In the genomic region with DNA sequence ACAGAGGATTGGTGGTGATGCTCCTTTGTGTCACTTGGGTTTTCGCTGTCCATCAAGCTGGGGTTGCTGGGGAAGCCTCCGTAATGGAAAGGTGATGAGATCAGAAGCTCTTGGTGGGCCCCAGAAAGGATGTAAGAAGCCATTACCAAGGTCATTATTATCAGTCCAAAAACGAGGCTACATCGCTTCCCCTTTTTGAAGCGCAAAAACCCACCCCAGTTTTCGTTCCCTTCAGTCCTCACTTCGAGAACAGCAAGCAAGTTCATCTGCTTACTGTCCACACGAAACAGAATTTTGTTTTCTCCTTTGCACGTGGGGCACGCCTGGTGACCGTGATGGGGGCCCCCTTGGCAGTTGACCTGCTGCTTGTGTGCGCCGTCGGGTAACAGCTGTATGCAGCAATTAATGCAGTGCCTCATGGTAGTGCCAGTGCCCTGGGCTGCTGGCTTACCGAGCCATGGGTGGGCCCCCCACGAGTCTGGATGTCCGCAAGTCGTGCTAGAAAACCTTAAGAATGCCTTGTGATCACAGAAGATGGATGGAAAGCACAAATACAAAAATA, we compare ENCODE assay signal across 29 cellular contexts. TPM values are rescaled to one million over a fixed set of nuclear protein-coding genes. Genes with fewer than 3 reads are reported as not detected.
DNase-seq lines count a peak whose midpoint lies in the region; ATAC-seq and TF ChIP-seq lines count a peak whose summit lies in the region.
"Had no signal": no experiment of that assay in that cellular context is flagged by ENCODE, and none has a peak within 500 bp of the region (broad histone marks: within the 10 kb centered on the region; RNA-seq: fewer than 3 reads in every experiment).

No MANE protein-coding gene starts in this region.

- H3K27me3 Mint-ChIP-seq in IgD-negative memory B cell (no peaks in the 10 kb centered on the region), brain (peaks cover 4% of the 10 kb centered on the region)
- H3K27me3 Mint-ChIP-seq: activated T-helper 17 cell treated with anti-CD3 and anti-CD28 coated beads, Interleukin-2, amount 50 U/mL, for 72 hours had no signal

- ATAC-seq in HG03025 (IDR thresholded peaks at IDR 0.05; ENCODE audit: low FRiP score, unreplicated experiment): no peak
- ATAC-seq: A549; activated CD4-positive, CD25-positive, alpha-beta regulatory T cell treated with anti-CD3 and anti-CD28 coated beads, Interleukin-2, amount 50 U/mL, for 24 hours; activated T-helper 17 cell treated with anti-CD3 and anti-CD28 coated beads, Interleukin-2, amount 50 U/mL, for 72 hours; GM23338 had no signal

- H3K9me3 ChIP-seq in BLaER1 (peaks cover 15% of the 10 kb centered on the region; the same call in 1 of the 2 replicates), muscle layer of colon (ENCODE audit: low read length) (no peaks in the 10 kb centered on the region)
- H3K9me3 ChIP-seq: A549, BE2C, esophagus squamous epithelium, psoas muscle, upper lobe of left lung had no signal

- H3K9ac ChIP-seq in BLaER1 (no peak overlapping the region), muscle layer of colon (ENCODE audit: low read length) (no peak overlapping the region)

- H3K27ac Mint-ChIP-seq in IgD-negative memory B cell (peak overlapping the region; percentile 4 to 19 (median 5)), brain (peak overlapping the region in 3 of 5 experiments; percentile 56 to 92 (median 62))
- H3K27ac Mint-ChIP-seq: activated CD4-positive, alpha-beta memory T cell treated with anti-CD3 and anti-CD28 coated beads, Interleukin-2, amount 10 ng/mL, durations not matched to agents 7 days and 5 days; activated naive CD4-positive, alpha-beta T cell treated with anti-CD3 and anti-CD28 coated beads, Interleukin-2, amount 50 U/mL, for 24 hours; activated T-helper 17 cell treated with anti-CD3 and anti-CD28 coated beads, Interleukin-2, amount 50 U/mL, for 72 hours; GM23338 had no signal

- no peaks in the 10 kb centered on the region for H3K27me3 ChIP-seq in BLaER1
- H3K27me3 ChIP-seq in muscle layer of colon (ENCODE audit: control insufficient read depth in 1 of 2, insufficient read depth in 2 of 2, low read length in 2 of 2): no peaks in the 10 kb centered on the region
- H3K27me3 ChIP-seq: BE2C, cardiac muscle cell, esophagus squamous epithelium, hepatocyte, upper lobe of left lung had no signal

- H3K9me3 Mint-ChIP-seq in IgD-negative memory B cell (no peaks in the 10 kb centered on the region), brain (peaks cover 7 to 21% (median 18%) of the 10 kb centered on the region in 5 experiments)
- H3K9me3 Mint-ChIP-seq: activated CD4-positive, alpha-beta memory T cell treated with anti-CD3 and anti-CD28 coated beads, Interleukin-2, amount 10 ng/mL, durations not matched to agents 7 days and 5 days; activated T-helper 17 cell treated with anti-CD3 and anti-CD28 coated beads, Interleukin-2, amount 50 U/mL, for 72 hours had no signal

- H3K4me1 Mint-ChIP-seq in IgD-negative memory B cell: peaks cover 32 to 48% (median 37%) of the 10 kb centered on the region in 3 donors
- H3K4me1 Mint-ChIP-seq in brain: peaks cover 57% of the 10 kb centered on the region
- H3K4me1 Mint-ChIP-seq: activated naive CD4-positive, alpha-beta T cell treated with anti-CD3 and anti-CD28 coated beads, Interleukin-2, amount 50 U/mL, for 24 hours had no signal

- H3K4me3 Mint-ChIP-seq in IgD-negative memory B cell (peak overlapping the region in 2 of 4 donors; percentile 23 to 65), brain (no peak overlapping the region)
- H3K4me3 Mint-ChIP-seq: activated CD4-positive, alpha-beta memory T cell treated with anti-CD3 and anti-CD28 coated beads, Interleukin-2, amount 10 ng/mL, durations not matched to agents 7 days and 5 days; activated naive CD4-positive, alpha-beta T cell treated with anti-CD3 and anti-CD28 coated beads, Interleukin-2, amount 50 U/mL, for 24 hours; activated T-helper 17 cell treated with anti-CD3 and anti-CD28 coated beads, Interleukin-2, amount 50 U/mL, for 72 hours; GM23338 had no signal

- no peak for TF ChIP-seq CTCF in brain (conservative IDR thresholded peaks at IDR 0.05)

- DNase-seq in T-helper 1 cell (no peak), ecto neural progenitor cell (ENCODE audit: low spot score) (no peak)
- no peak for DNase-seq in stimulated activated CD4-positive, alpha-beta T cell treated with anti-CD3 and anti-CD28 coated beads, Interleukin-1b, Interleukin-23, amount 100 ng/mL, for 48 hours
- DNase-seq: activated CD4-positive, alpha-beta memory T cell treated with anti-CD3 and anti-CD28 coated beads, Interleukin-2, amount 10 ng/mL, durations not matched to agents 7 days and 5 days; BE2C; esophagus squamous epithelium; foreskin melanocyte; mesendoderm; NCI-H1105; NCI-H2029; NCI-H526 treated with DMSO at 0.1 percent for 48 hours; occipital lobe; psoas muscle; substantia nigra; upper lobe of left lung had no signal

- 0 out of 2 replicates have a peak overlapping the region, but pooled peaks have one; percentile 18 for H3K27ac ChIP-seq in BLaER1
- peak overlapping the region; percentile 10 for H3K27ac ChIP-seq in muscle layer of colon (ENCODE audit: low read depth, low read length)
- H3K27ac ChIP-seq: A549, cardiac muscle cell, coronary artery, hepatocyte, psoas muscle, RWPE1, upper lobe of left lung had no signal

- H3K36me3 Mint-ChIP-seq in IgD-negative memory B cell: peaks cover 12% of the 10 kb centered on the region
- peaks cover 46% of the 10 kb centered on the region for H3K36me3 Mint-ChIP-seq in brain
- H3K36me3 Mint-ChIP-seq: activated naive CD4-positive, alpha-beta T cell treated with anti-CD3 and anti-CD28 coated beads, Interleukin-2, amount 50 U/mL, for 24 hours had no signal

- H3K4me3 ChIP-seq in BLaER1 (no peak overlapping the region), muscle layer of colon (ENCODE audit: low read depth in 1 of 2, low read length in 2 of 2) (no peak overlapping the region)
- H3K4me3 ChIP-seq: A549, cardiac muscle cell, coronary artery, esophagus squamous epithelium, GM23338, hepatocyte, psoas muscle, upper lobe of left lung had no signal

- peaks cover 92% of the 10 kb centered on the region for H4K20me1 ChIP-seq in BLaER1

- H3K4me2 ChIP-seq in BLaER1: peak overlapping the region; percentile 32; the same call in 1 of the 2 replicates
- H3K4me2 ChIP-seq: A549, GM23338, hepatocyte had no signal

- H3K36me3 ChIP-seq in BLaER1 (peaks cover 93% of the 10 kb centered on the region), muscle layer of colon (ENCODE audit: insufficient read depth, low read length) (peaks cover 17% of the 10 kb centered on the region)
- H3K36me3 ChIP-seq: BE2C, cardiac muscle cell had no signal

- peaks cover 82% of the 10 kb centered on the region for H3K4me1 ChIP-seq in BLaER1
- H3K4me1 ChIP-seq in muscle layer of colon (ENCODE audit: insufficient read depth, low read length): peaks cover 19% of the 10 kb centered on the region

RNA-seq across cellular contexts. Expression of a gene that starts 47.5 kb away (rescaled TPM):
- polyA plus RNA-seq in IgD-negative memory B cell: 15.4 TPM
- 6.0 TPM for polyA plus RNA-seq in brain (ENCODE audit: insufficient read depth, low read depth, low replicate concordance)
